In genomic region chr21:39654951-39655350, GRCh38 we compare ENCODE assay signal across 16 cellular contexts. TPM values are rescaled to one million over a fixed set of nuclear protein-coding genes. Genes with fewer than 3 reads are reported as not detected.
A peak's percentile ranks its signal among the peaks of the same experiment; 100 is the strongest.
DNase-seq lines count a peak whose midpoint lies in the region; ATAC-seq and TF ChIP-seq lines count a peak whose summit lies in the region.
"Had no signal": no experiment of that assay in that cellular context is flagged by ENCODE, and none has a peak within 500 bp of the region (broad histone marks: within the 10 kb centered on the region; RNA-seq: fewer than 3 reads in every experiment).

No MANE protein-coding gene starts in this region.

- H3K9me3 ChIP-seq in mucosa of rectum (ENCODE audit: control insufficient read depth in 2 of 2, low read length in 2 of 2) = no peaks in the 10 kb centered on the region

- no peak overlapping the region for H3K4me3 ChIP-seq in mucosa of rectum (ENCODE audit: low read length in 2 of 2)
- H3K4me3 ChIP-seq in rectal smooth muscle tissue (ENCODE audit: low read length) = no peak overlapping the region
- H3K4me3 ChIP-seq in mesendoderm (ENCODE audit: low read length) = no peak overlapping the region

- H2BK15ac ChIP-seq in mesendoderm (replicated peaks; ENCODE audit: low read depth) = no peak overlapping the region

- peaks cover 0 to 3% of the 10 kb centered on the region in 2 donors for H3K36me3 ChIP-seq in mucosa of rectum (ENCODE audit: control insufficient read depth in 2 of 2, insufficient read depth in 2 of 2, low read length in 2 of 2)
- H3K36me3 ChIP-seq in rectal smooth muscle tissue (ENCODE audit: control insufficient read depth, insufficient read depth, low read length) = no peaks in the 10 kb centered on the region
- no peaks in the 10 kb centered on the region for H3K36me3 ChIP-seq in mesendoderm (ENCODE audit: control insufficient read depth, insufficient read depth, low read length)

- H3K18ac ChIP-seq in mesendoderm (ENCODE audit: low read length) = no peak overlapping the region

- no peak overlapping the region for H3K4ac ChIP-seq in mesendoderm (ENCODE audit: low read depth, low read length)

- H3K4me2 ChIP-seq in mesendoderm (ENCODE audit: low read length) = no peak overlapping the region

- no peak overlapping the region for H2BK120ac ChIP-seq in mesendoderm (ENCODE audit: low read depth, low read length)

- H3K27me3 ChIP-seq in mucosa of rectum (ENCODE audit: control insufficient read depth in 2 of 2, insufficient read depth in 2 of 2, low read length in 2 of 2) (no peaks in the 10 kb centered on the region), rectal smooth muscle tissue (ENCODE audit: control insufficient read depth, insufficient read depth, low read length) (no peaks in the 10 kb centered on the region), mesendoderm (ENCODE audit: insufficient read depth, low read length, poor library complexity) (no peaks in the 10 kb centered on the region)

- no CpG with 5 or more reads among the region's 3 CpGs for WGBS in mesendoderm (ENCODE audit: extremely low coverage, insufficient coverage, low lambda C conversion rate)

- intact Hi-C loops in cardiac septum (cut with DNase I) = loop anchor here (5.0 kb wide), 1 partner anchor 53 kb away; no protein-coding TSS in a partner anchor
- intact Hi-C loops in Right ventricle myocardium inferior (cut with DNase I) = no loop called here

- no peak overlapping the region for H4K5ac ChIP-seq in mesendoderm (ENCODE audit: low read length)

- no peak overlapping the region for H4K8ac ChIP-seq in mesendoderm (ENCODE audit: low read depth, low read length)

- ATAC-seq in Right ventricle myocardium inferior (no peak), left lobe of liver (no peak)
- ATAC-seq: CD8-positive, alpha-beta T cell had no signal

- H3K27ac ChIP-seq in mucosa of rectum (ENCODE audit: low read depth in 2 of 2, low read length in 2 of 2) (peak overlapping the region; percentile 64 to 73), rectal smooth muscle tissue (ENCODE audit: low read depth, low read length) (peak overlapping the region; percentile 56), mesendoderm (ENCODE audit: low read depth, low read length) (no peak overlapping the region)
- H3K27ac ChIP-seq: 22Rv1 had no signal

- peak; percentile 19 for DNase-seq in cardiac septum (ENCODE audit: low spot score)
- no peak for DNase-seq in Right ventricle myocardium inferior (ENCODE audit: missing footprints)
- DNase-seq in HEK293T (ENCODE audit: extremely low spot score) = no peak
- no peak for DNase-seq in amygdala (lab: John Stamatoyannopoulos, UW)
- no peak for DNase-seq in left lobe of liver (ENCODE audit: low spot score)
- no peak for DNase-seq in mesendoderm
- DNase-seq: CD8-positive, alpha-beta T cell; COR-L47; DMS153; DMS79 treated with DMSO at 0.1 percent for 48 hours; EL; HCEC 1CT had no signal

- H3K79me2 ChIP-seq in mesendoderm (ENCODE audit: control insufficient read depth, insufficient read depth, low read length) = no peaks in the 10 kb centered on the region

- no peak overlapping the region for H2AK5ac ChIP-seq in mesendoderm (ENCODE audit: low read length)

- H3K56ac ChIP-seq in mesendoderm (ENCODE audit: low read length) = no peak overlapping the region

- H3K9ac ChIP-seq in mucosa of rectum (ENCODE audit: low read depth in 1 of 2, low read length in 2 of 2) (no peak overlapping the region), rectal smooth muscle tissue (ENCODE audit: low read length) (no peak overlapping the region), mesendoderm (ENCODE audit: low read length) (no peak overlapping the region)

- CTCF ChIA-PET in HEK293T (lab: Yijun Ruan, JAX) = no interaction called here

- POLR2A ChIA-PET in HEK293T (lab: Yijun Ruan, JAX) = no interaction called here

- H3K23ac ChIP-seq in mesendoderm (ENCODE audit: low read length) = no peak overlapping the region

- H2BK5ac ChIP-seq in mesendoderm (ENCODE audit: low read length) = no peak overlapping the region

- H3K4me1 ChIP-seq in mucosa of rectum (ENCODE audit: control insufficient read depth in 2 of 2, insufficient read depth in 2 of 2, low read length in 2 of 2) (peaks cover 18 to 38% of the 10 kb centered on the region in 2 donors), rectal smooth muscle tissue (ENCODE audit: control insufficient read depth, insufficient read depth, low read length) (peaks cover 13% of the 10 kb centered on the region), mesendoderm (ENCODE audit: control insufficient read depth, low read depth, low read length) (no peaks in the 10 kb centered on the region)

- H3K79me1 ChIP-seq in mesendoderm (ENCODE audit: low read length) = no peaks in the 10 kb centered on the region

TF ChIP-seq in HEK293T, 16 proteins besides CTCF, POLR2A, EP300 and RAD21:
- TF ChIP-seq BHLHE40 (IDR thresholded peaks at IDR 0.05; ENCODE audit: borderline replicate concordance) (no peak), ARNT (IDR thresholded peaks at IDR 0.05) (no peak), SP1 (IDR thresholded peaks at IDR 0.05) (no peak), PKNOX1 (IDR thresholded peaks at IDR 0.05) (no peak), FOXM1 (IDR thresholded peaks at IDR 0.05; ENCODE audit: borderline replicate concordance) (no peak), LEF1 (IDR thresholded peaks at IDR 0.05; ENCODE audit: borderline replicate concordance) (no peak), HDGF (IDR thresholded peaks at IDR 0.05; ENCODE audit: borderline replicate concordance) (no peak), NFRKB (IDR thresholded peaks at IDR 0.05) (no peak), FOXK2 (IDR thresholded peaks at IDR 0.05) (no peak), SUZ12 (IDR thresholded peaks at IDR 0.05) (no peak), ELF4 (IDR thresholded peaks at IDR 0.05) (no peak), TARDBP (IDR thresholded peaks at IDR 0.05) (no peak), FOXA1 (IDR thresholded peaks at IDR 0.05) (no peak), ZNF384 (IDR thresholded peaks at IDR 0.05) (no peak), L3MBTL2 (conservative IDR thresholded peaks at IDR 0.05) (no peak), CTBP1 (IDR thresholded peaks at IDR 0.05; ENCODE audit: borderline replicate concordance) (no peak)

RNA-seq across cellular contexts. Expression of gene B3GALT5, which starts 42.2 kb away (rescaled TPM):
- total RNA-seq in cardiac septum (0.65 TPM), Right ventricle myocardium inferior (0.16 TPM), left lobe of liver (0.23 TPM)
- 4.1 TPM for polyA plus RNA-seq in mesendoderm (2013, experiment 1 of 2)
- polyA plus RNA-seq in mesendoderm (2013, experiment 2 of 2) = 4.8 TPM
- total RNA-seq: CD8-positive, alpha-beta T cell had no signal
- polyA plus RNA-seq: CD14-positive monocyte had no signal
